ENCODE assay signal across 12 cellular contexts in genomic region chr2:191836853-191837769, GRCh38. TPM values are rescaled to one million over a fixed set of nuclear protein-coding genes. Genes with fewer than 3 reads are reported as not detected.
A peak's percentile ranks its signal among the peaks of the same experiment; 100 is the strongest.
DNase-seq lines count a peak whose midpoint lies in the region; ATAC-seq and TF ChIP-seq lines count a peak whose summit lies in the region.
"Had no signal": no experiment of that assay in that cellular context is flagged by ENCODE, and none has a peak within 500 bp of the region (broad histone marks: within the 10 kb centered on the region; RNA-seq: fewer than 3 reads in every experiment).

No MANE protein-coding gene starts in this region.

- H2BK120ac ChIP-seq in mesendoderm (ENCODE audit: low read depth, low read length): no peak overlapping the region

- H3K9ac ChIP-seq in adipocyte (ENCODE audit: low read length) (no peak overlapping the region), mesendoderm (ENCODE audit: low read length) (no peak overlapping the region)

- no peaks in the 10 kb centered on the region for H3K79me1 ChIP-seq in mesendoderm (ENCODE audit: low read length)

- H3K27me3 ChIP-seq in adipocyte (replicated peaks; ENCODE audit: control insufficient read depth, insufficient read depth, low read length): no peaks in the 10 kb centered on the region
- no peaks in the 10 kb centered on the region for H3K27me3 ChIP-seq in mesendoderm (ENCODE audit: insufficient read depth, low read length, poor library complexity)
- H3K27me3 ChIP-seq in tibial nerve: no peaks in the 10 kb centered on the region

- no CpG with 5 or more reads among the region's 9 CpGs for WGBS in mesendoderm (ENCODE audit: extremely low coverage, insufficient coverage, low lambda C conversion rate)
- 60 to 66% methylated on average over 9 of the region's 9 CpGs for WGBS in tibial nerve, 2 donors

- H3K36me3 ChIP-seq in adipocyte (ENCODE audit: control insufficient read depth, insufficient read depth, low read length, severe bottlenecking) (peaks cover 10% of the 10 kb centered on the region), mesendoderm (ENCODE audit: control insufficient read depth, insufficient read depth, low read length) (no peaks in the 10 kb centered on the region), tibial nerve (peaks cover 0 to 12% (median 0%) of the 10 kb centered on the region in 3 donors)

- H3K4me1 ChIP-seq in adipocyte (ENCODE audit: control insufficient read depth, insufficient read depth, low read length): peaks cover 13% of the 10 kb centered on the region
- no peaks in the 10 kb centered on the region for H3K4me1 ChIP-seq in mesendoderm (ENCODE audit: control insufficient read depth, low read depth, low read length)
- H3K4me1 ChIP-seq in tibial nerve: peaks cover 0 to 3% (median 0%) of the 10 kb centered on the region in 4 donors

- DNase-seq in adipocyte (ENCODE audit: low read depth): peak; percentile 48
- peak; percentile 60 for DNase-seq in mesendoderm
- DNase-seq in left colon: no peak
- no peak for DNase-seq in tibial nerve (ENCODE audit: low spot score in 2 of 2)
- DNase-seq in RPMI8226: no peak
- DNase-seq: activated CD4-positive, alpha-beta T cell treated with anti-CD3 and anti-CD28 coated beads for 36 hours; activated naive CD4-positive, alpha-beta T cell treated with anti-CD3 and anti-CD28 coated beads, Interleukin-2, amount 50 U/mL, for 16 hours; CD8-positive, alpha-beta T cell; endodermal cell had no signal

- TF ChIP-seq CTCF in tibial nerve (IDR thresholded peaks at IDR 0.05): no peak

- no peak overlapping the region for H2BK15ac ChIP-seq in mesendoderm (replicated peaks; ENCODE audit: low read depth)

- TF ChIP-seq POLR2A in tibial nerve (IDR thresholded peaks at IDR 0.05): no peak

- no peak overlapping the region for H2BK5ac ChIP-seq in mesendoderm (ENCODE audit: low read length)

- H3K79me2 ChIP-seq in mesendoderm (ENCODE audit: control insufficient read depth, insufficient read depth, low read length): no peaks in the 10 kb centered on the region

- H3K18ac ChIP-seq in mesendoderm (ENCODE audit: low read length): no peak overlapping the region

- peak; percentile 45 for ATAC-seq in GM18498 (IDR thresholded peaks at IDR 0.05; ENCODE audit: unreplicated experiment)
- ATAC-seq in HG02642 (IDR thresholded peaks at IDR 0.05; ENCODE audit: poor library complexity, unreplicated experiment): peak; percentile 50
- no peak for ATAC-seq in left colon
- no peak for ATAC-seq in HG03521 (IDR thresholded peaks at IDR 0.05; ENCODE audit: unreplicated experiment)
- ATAC-seq: activated CD4-positive, alpha-beta T cell treated with anti-CD3 and anti-CD28 coated beads for 36 hours; CD8-positive, alpha-beta T cell had no signal

- H3K23ac ChIP-seq in mesendoderm (ENCODE audit: low read length): no peak overlapping the region

- H3K56ac ChIP-seq in mesendoderm (ENCODE audit: low read length): no peak overlapping the region

- H3K4me3 ChIP-seq in adipocyte (ENCODE audit: low read length) (no peak overlapping the region), mesendoderm (ENCODE audit: low read length) (no peak overlapping the region), tibial nerve (no peak overlapping the region)

- TF ChIP-seq EP300 in tibial nerve (IDR thresholded peaks at IDR 0.05): no peak

- intact Hi-C loops in left colon (cut with DNase I, micrococcal nuclease): no loop called here

- H4K8ac ChIP-seq in mesendoderm (ENCODE audit: low read depth, low read length): no peak overlapping the region

- no peak overlapping the region for H3K4ac ChIP-seq in mesendoderm (ENCODE audit: low read depth, low read length)

- H3K9me3 ChIP-seq in adipocyte (ENCODE audit: control insufficient read depth, low read length): no peaks in the 10 kb centered on the region
- no peaks in the 10 kb centered on the region for H3K9me3 ChIP-seq in tibial nerve

- H2AK5ac ChIP-seq in mesendoderm (ENCODE audit: low read length): no peak overlapping the region

- H3K27ac ChIP-seq in mesendoderm (ENCODE audit: low read depth, low read length) (no peak overlapping the region), tibial nerve (no peak overlapping the region)

- no peak overlapping the region for H4K5ac ChIP-seq in mesendoderm (ENCODE audit: low read length)

- H3K4me2 ChIP-seq in mesendoderm (ENCODE audit: low read length): no peak overlapping the region

RNA-seq across cellular contexts. Expression of gene CAVIN2, which starts 9.8 kb away (rescaled TPM):
- 0.08 TPM for polyA plus RNA-seq in mesendoderm (2013, experiment 1 of 2)
- 0.10 TPM for polyA plus RNA-seq in mesendoderm (2013, experiment 2 of 2)
- 10 to 100 TPM in 1 of 2 donors, 1 to 10 TPM in 1; 9.6 to 16.2 TPM for total RNA-seq in left colon
- 10 to 100 TPM; 47.9 to 54.0 (median 50.9) TPM for total RNA-seq in tibial nerve
- total RNA-seq: activated CD4-positive, alpha-beta T cell treated with anti-CD3 and anti-CD28 coated beads for 36 hours; CD8-positive, alpha-beta T cell; endodermal cell had no signal

Comparison
In these comparisons a context has a peak if more than half of its experiments do, and no peak if none do; other contexts are left out.
1. ATAC-seq: peak in GM18498 (single experiment) and HG02642 (single experiment); none in left colon (single experiment) and HG03521 (single experiment).
2. DNase-seq: peak in adipocyte (single experiment) and mesendoderm (single experiment); none in left colon (0 of 2), tibial nerve (0 of 2) and RPMI8226 (single experiment).